ENCODE assay signal across 18 cellular contexts in genomic region chr20:61926796-61927192, GRCh38.
DNase-seq lines count a peak whose midpoint lies in the region; ATAC-seq, FAIRE-seq and TF ChIP-seq lines count a peak whose summit lies in the region.
"Had no signal": no experiment of that assay in that cellular context is flagged by ENCODE, and none has a peak within 500 bp of the region (broad histone marks: within the 10 kb centered on the region; RNA-seq: fewer than 3 reads in every experiment).

No MANE protein-coding gene starts in this region.

- intact Hi-C loops in lower lobe of right lung (cut with DNase I): no loop called here

- peak overlapping the region; percentile 13 for H3K27ac Mint-ChIP-seq in endothelial cell (ENCODE audit: unreplicated experiment)
- H3K27ac Mint-ChIP-seq: CD4-positive, alpha-beta memory T cell had no signal

- H3K27ac ChIP-seq in RWPE2 (ENCODE audit: poor library complexity, severe bottlenecking): no peak overlapping the region
- H3K27ac ChIP-seq in lower lobe of right lung: no peak overlapping the region
- H3K27ac ChIP-seq: C4-2B, KMS-11 had no signal

- FAIRE-seq in urothelium cell line (lab: Jason Lieb, UNC): peak; percentile 50
- FAIRE-seq: A204.1, GM12892 had no signal

- no peaks in the 10 kb centered on the region for H3K4me1 Mint-ChIP-seq in endothelial cell (ENCODE audit: unreplicated experiment)
- H3K4me1 Mint-ChIP-seq: CD4-positive, alpha-beta memory T cell had no signal

- H3K4me3 ChIP-seq in RWPE2 (ENCODE audit: severe bottlenecking): no peak overlapping the region
- H3K4me3 ChIP-seq in lower lobe of right lung: no peak overlapping the region

- H3K36me3 ChIP-seq in RWPE2 (ENCODE audit: low read depth) (peaks cover 20% of the 10 kb centered on the region), lower lobe of right lung (no peaks in the 10 kb centered on the region)
- H3K36me3 ChIP-seq: BE2C had no signal

- H3K9me3 Mint-ChIP-seq in endothelial cell (ENCODE audit: unreplicated experiment): no peaks in the 10 kb centered on the region
- H3K9me3 Mint-ChIP-seq: CD4-positive, alpha-beta memory T cell had no signal

- no peaks in the 10 kb centered on the region for H3K36me3 Mint-ChIP-seq in endothelial cell (ENCODE audit: low read depth, unreplicated experiment)
- H3K36me3 Mint-ChIP-seq: CD4-positive, alpha-beta memory T cell had no signal

- no peak for ATAC-seq in RWPE2 (ENCODE audit: low read depth)
- no peak for ATAC-seq in lower lobe of right lung
- no peak for ATAC-seq in GM21529 (IDR thresholded peaks at IDR 0.05; ENCODE audit: unreplicated experiment)

- no peaks in the 10 kb centered on the region for H3K9me3 ChIP-seq in RWPE2 (ENCODE audit: severe bottlenecking)
- no peaks in the 10 kb centered on the region for H3K9me3 ChIP-seq in lower lobe of right lung
- H3K9me3 ChIP-seq: BE2C had no signal

- no peak for TF ChIP-seq CTCF in RWPE2 (IDR thresholded peaks at IDR 0.05; ENCODE audit: poor library complexity, severe bottlenecking)
- TF ChIP-seq CTCF in endothelial cell (IDR thresholded peaks at IDR 0.05; ENCODE audit: unreplicated experiment): no peak
- TF ChIP-seq CTCF in lower lobe of right lung (IDR thresholded peaks at IDR 0.05): no peak

- H3K27me3 ChIP-seq in RWPE2 (ENCODE audit: insufficient read depth, poor library complexity, severe bottlenecking): no peaks in the 10 kb centered on the region
- H3K27me3 ChIP-seq in lower lobe of right lung (ENCODE audit: low read depth): peaks cover 6% of the 10 kb centered on the region
- H3K27me3 ChIP-seq: BE2C had no signal

- peak; percentile 73 for DNase-seq in RWPE2 (ENCODE audit: low spot score)
- no peak for DNase-seq in endothelial cell (ENCODE audit: low spot score)
- DNase-seq in lower lobe of right lung: peak; percentile 27
- DNase-seq in urothelium cell line (ENCODE audit: low spot score): no peak
- no peak for DNase-seq in stimulated activated CD4-positive, alpha-beta T cell treated with anti-CD3 and anti-CD28 coated beads, Interleukin-4, amount 100 ng/mL, for 4 hours
- no peak for DNase-seq in activated CD4-positive, alpha-beta T cell treated with anti-CD3 and anti-CD28 coated beads, Interleukin-2, amount 50 U/mL, for 1 hour
- DNase-seq: ACHN; BE2C; CD4-positive, alpha-beta memory T cell; DMS153; DMS79; GDM1; GOT3 had no signal

- no peak overlapping the region for H3K4me3 Mint-ChIP-seq in endothelial cell (ENCODE audit: unreplicated experiment)
- H3K4me3 Mint-ChIP-seq: CD4-positive, alpha-beta memory T cell had no signal

- H3K4me1 ChIP-seq in RWPE2 (ENCODE audit: insufficient read depth, poor library complexity, severe bottlenecking): no peaks in the 10 kb centered on the region
- no peaks in the 10 kb centered on the region for H3K4me1 ChIP-seq in lower lobe of right lung
- H3K4me1 ChIP-seq: BE2C had no signal

- H3K27me3 Mint-ChIP-seq in endothelial cell (ENCODE audit: unreplicated experiment): peaks cover 8% of the 10 kb centered on the region

Comparison
In these comparisons a context has a peak if more than half of its experiments do, and no peak if none do; other contexts are left out.
1. DNase-seq: peak in RWPE2 (single experiment) and lower lobe of right lung (single experiment); none in endothelial cell (single experiment), urothelium cell line (single experiment), stimulated activated CD4-positive, alpha-beta T cell treated with anti-CD3 and anti-CD28 coated beads, Interleukin-4, amount 100 ng/mL, for 4 hours (0 of 2) and activated CD4-positive, alpha-beta T cell treated with anti-CD3 and anti-CD28 coated beads, Interleukin-2, amount 50 U/mL, for 1 hour (single experiment).